ENCODE assay signal across 28 cellular contexts in the genomic region with DNA sequence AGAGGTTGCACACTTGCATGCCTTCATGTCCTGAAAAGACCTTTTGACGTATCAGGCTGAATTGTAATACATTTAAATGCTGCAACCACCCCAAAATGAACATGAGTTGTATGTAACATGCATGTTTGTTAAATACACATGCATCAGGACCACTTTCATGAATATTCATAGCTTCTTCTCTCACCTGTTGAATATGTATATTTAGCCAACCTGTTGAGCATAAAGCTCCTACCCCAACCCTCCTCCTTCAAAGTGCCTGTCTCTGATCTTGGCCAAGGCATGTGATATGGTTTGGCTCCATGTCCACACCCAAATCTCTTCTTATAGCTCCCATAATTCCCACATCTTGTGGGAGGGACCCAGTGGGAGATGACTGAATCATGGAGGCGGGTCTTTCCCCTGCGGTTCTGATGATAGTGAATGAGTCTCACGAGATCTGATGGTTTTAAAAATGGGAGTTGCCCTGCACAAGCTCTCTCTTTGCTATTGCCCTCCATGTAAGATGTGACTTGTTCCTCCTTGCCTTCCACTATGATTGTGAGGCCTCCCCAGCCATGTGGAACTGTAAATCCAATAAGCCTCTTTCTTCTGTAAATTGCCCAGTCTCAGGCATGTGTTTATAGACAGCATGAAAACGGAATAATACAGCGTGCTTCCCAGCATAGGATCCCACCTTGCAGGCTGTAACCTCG. TPM values are rescaled to one million over a fixed set of nuclear protein-coding genes. Genes with fewer than 3 reads are reported as not detected.
"Had no signal": no experiment of that assay in that cellular context is flagged by ENCODE, and none has a peak within 500 bp of the region (broad histone marks: within the 10 kb centered on the region; RNA-seq: fewer than 3 reads in every experiment).

No MANE protein-coding gene starts in this region.

- H3K4me3 Mint-ChIP-seq: activated CD4-positive, alpha-beta T cell treated with anti-CD3 and anti-CD28 coated beads, Interleukin-2, amount 10 ng/mL, durations not matched to agents 7 days and 5 days; activated CD8-positive, alpha-beta T cell treated with anti-CD3 and anti-CD28 coated beads, Interleukin-2, amount 10 ng/mL, durations not matched to agents 7 days and 5 days; activated naive CD4-positive, alpha-beta T cell treated with anti-CD3 and anti-CD28 coated beads, Interleukin-2, amount 50 U/mL, for 24 hours; activated naive CD8-positive, alpha-beta T cell treated with anti-CD3 and anti-CD28 coated beads, Interleukin-2, amount 10 ng/mL, durations not matched to agents 7 days and 5 days; activated T-cell treated with anti-CD3 and anti-CD28 coated beads, Interleukin-2, amount 50 U/mL, for 24 hours; central memory CD8-positive, alpha-beta T cell had no signal

- H3K9me3 Mint-ChIP-seq: activated naive CD8-positive, alpha-beta T cell treated with anti-CD3 and anti-CD28 coated beads, Interleukin-2, amount 10 ng/mL, durations not matched to agents 7 days and 5 days; activated T-helper 2 cell treated with anti-CD3 and anti-CD28 coated beads, Interferon-gamma antibody, Interleukin-2, Interleukin-4, amounts not matched to agents 10 μg/mL and 5 μg/mL and 100 μg/mL, durations not matched to agents 14 hours and 24 hours and 36 hours had no signal

- H3K27me3 ChIP-seq: ascending aorta had no signal

- ATAC-seq: activated CD8-positive, alpha-beta T cell treated with anti-CD3 and anti-CD28 coated beads, Interleukin-2, amount 10 ng/mL, durations not matched to agents 7 days and 5 days had no signal

- H3K4me3 ChIP-seq: ascending aorta, cardiac muscle cell, SK-N-MC had no signal

- H3K36me3 ChIP-seq: ascending aorta, cardiac muscle cell had no signal

- H3K9me3 ChIP-seq: ascending aorta had no signal

- H3K27ac ChIP-seq: ascending aorta, cardiac muscle cell, SK-N-MC had no signal

- H3K36me3 Mint-ChIP-seq: activated naive CD4-positive, alpha-beta T cell treated with anti-CD3 and anti-CD28 coated beads, Interleukin-2, amount 50 U/mL, for 24 hours; activated naive CD8-positive, alpha-beta T cell treated with anti-CD3 and anti-CD28 coated beads, Interleukin-2, amount 10 ng/mL, durations not matched to agents 7 days and 5 days had no signal

- H3K27ac Mint-ChIP-seq: activated CD4-positive, alpha-beta T cell treated with anti-CD3 and anti-CD28 coated beads, Interleukin-2, amount 10 ng/mL, durations not matched to agents 7 days and 5 days; activated CD8-positive, alpha-beta T cell treated with anti-CD3 and anti-CD28 coated beads, Interleukin-2, amount 10 ng/mL, durations not matched to agents 7 days and 5 days; activated naive CD4-positive, alpha-beta T cell treated with anti-CD3 and anti-CD28 coated beads, Interleukin-2, amount 50 U/mL, for 24 hours; activated naive CD8-positive, alpha-beta T cell treated with anti-CD3 and anti-CD28 coated beads, Interleukin-2, amount 10 ng/mL, durations not matched to agents 7 days and 5 days; activated T-cell treated with anti-CD3 and anti-CD28 coated beads, Interleukin-2, amount 50 U/mL, for 24 hours; activated T-helper 2 cell treated with anti-CD3 and anti-CD28 coated beads, Interferon-gamma antibody, Interleukin-2, Interleukin-4, amounts not matched to agents 10 μg/mL and 5 μg/mL and 100 μg/mL, durations not matched to agents 14 hours and 24 hours and 36 hours had no signal

- DNase-seq: activated CD4-positive, alpha-beta T cell treated with anti-CD3 and anti-CD28 coated beads, Interleukin-2, amount 10 ng/mL, durations not matched to agents 7 days and 5 days; activated CD4-positive, alpha-beta T cell treated with anti-CD3 and anti-CD28 coated beads, Interleukin-2, amount 50 U/mL, for 48 hours; activated CD8-positive, alpha-beta T cell treated with anti-CD3 and anti-CD28 coated beads, Interleukin-2, amount 10 ng/mL, durations not matched to agents 7 days and 5 days; activated gamma-delta T cell; activated naive CD4-positive, alpha-beta T cell treated with Interleukin-2 at 50 U/mL for 16 hours; activated naive CD8-positive, alpha-beta T cell treated with anti-CD3 and anti-CD28 coated beads, Interleukin-2, amount 10 ng/mL, durations not matched to agents 7 days and 5 days; activated T-cell treated with anti-CD3 and anti-CD28 coated beads, Interleukin-2, amount 50 U/mL, for 24 hours; amygdala; NCI-H1105; NCI-H1417 treated with DMSO at 0.1 percent for 48 hours; NCI-H187 treated with DMSO at 0.1 percent for 48 hours; NCI-H2081; NCI-H226; NCI-H446 treated with DMSO at 0.1 percent for 48 hours; NCI-H524 treated with DMSO at 0.1 percent for 48 hours; NK-92 treated with Interleukin-12 subunit alpha and Interleukin-12 subunit beta, amount 100 ng/mL, for 24 hours; OCI-M1; Right ventricle myocardium superior; T1000 had no signal

RNA-seq across cellular contexts. Expression of gene CRYM, which starts 3.8 kb away (rescaled TPM):
- total RNA-seq: activated CD4-positive, alpha-beta T cell treated with anti-CD3 and anti-CD28 coated beads, Interleukin-2, amount 10 ng/mL, durations not matched to agents 7 days and 5 days; activated CD8-positive, alpha-beta T cell treated with anti-CD3 and anti-CD28 coated beads, Interleukin-2, amount 10 ng/mL, durations not matched to agents 7 days and 5 days; activated naive CD8-positive, alpha-beta T cell treated with anti-CD3 and anti-CD28 coated beads, Interleukin-2, amount 10 ng/mL, durations not matched to agents 7 days and 5 days; activated T-helper 2 cell treated with anti-CD3 and anti-CD28 coated beads, Interferon-gamma antibody, Interleukin-2, Interleukin-4, amounts not matched to agents 10 μg/mL and 5 μg/mL and 100 μg/mL, durations not matched to agents 14 hours and 24 hours and 36 hours; ascending aorta; cardiac muscle cell; M059J; T-helper 1 cell treated with Interleukin-12 subunit alpha and Interleukin-12 subunit beta and Interleukin-4 antibody, amounts not matched to agents 30 ng/mL and 1 ng/mL, for 36 hours; T-helper 2 cell treated with Interferon-gamma antibody and Interleukin-4, amounts not matched to agents 100 ng/mL and 5 ng/mL, for 36 hours had no signal
- polyA plus RNA-seq: cardiac muscle cell had no signal

RNA-seq across cellular contexts. Expression of gene ANKS4B, which starts 48.3 kb away (rescaled TPM):
- total RNA-seq: activated CD4-positive, alpha-beta T cell treated with anti-CD3 and anti-CD28 coated beads, Interleukin-2, amount 10 ng/mL, durations not matched to agents 7 days and 5 days; activated CD8-positive, alpha-beta T cell treated with anti-CD3 and anti-CD28 coated beads, Interleukin-2, amount 10 ng/mL, durations not matched to agents 7 days and 5 days; activated naive CD8-positive, alpha-beta T cell treated with anti-CD3 and anti-CD28 coated beads, Interleukin-2, amount 10 ng/mL, durations not matched to agents 7 days and 5 days; activated T-helper 2 cell treated with anti-CD3 and anti-CD28 coated beads, Interferon-gamma antibody, Interleukin-2, Interleukin-4, amounts not matched to agents 10 μg/mL and 5 μg/mL and 100 μg/mL, durations not matched to agents 14 hours and 24 hours and 36 hours; ascending aorta; cardiac muscle cell; M059J; Right ventricle myocardium superior; T-helper 1 cell treated with Interleukin-12 subunit alpha and Interleukin-12 subunit beta and Interleukin-4 antibody, amounts not matched to agents 30 ng/mL and 1 ng/mL, for 36 hours; T-helper 2 cell treated with Interferon-gamma antibody and Interleukin-4, amounts not matched to agents 100 ng/mL and 5 ng/mL, for 36 hours had no signal
- polyA plus RNA-seq: cardiac muscle cell had no signal
